Comparison of ENCODE assay signal across 1 cellular context in genomic region chr7:116726713-116727431, GRCh38.
TF ChIP-seq lines count a peak whose summit lies in the region.

No MANE protein-coding gene starts in this region.

TF ChIP-seq in endothelial cell of umbilical vein, 7 proteins besides CTCF, POLR2A, EP300 and RAD21:
- no peak for TF ChIP-seq POLR2AphosphoS5 (IDR thresholded peaks at IDR 0.05; ENCODE audit: insufficient read depth, low read depth, low read length)
- TF ChIP-seq GATA2 (IDR thresholded peaks at IDR 0.05; ENCODE audit: insufficient read depth, insufficient read length, low read depth, low read length): no peak
- no peak for TF ChIP-seq FOS (IDR thresholded peaks at IDR 0.05; ENCODE audit: borderline replicate concordance, insufficient read depth, low read length)
- no peak for TF ChIP-seq MYC (IDR thresholded peaks at IDR 0.05; ENCODE audit: low read depth, low read length)
- TF ChIP-seq MAX (IDR thresholded peaks at IDR 0.05; ENCODE audit: insufficient read depth, insufficient read length): no peak
- no peak for TF ChIP-seq JUN (IDR thresholded peaks at IDR 0.05; ENCODE audit: borderline replicate concordance, insufficient read depth, insufficient read length, low read depth)
- TF ChIP-seq EZH2 (IDR thresholded peaks at IDR 0.05; ENCODE audit: borderline replicate concordance, low read depth, low read length, severe bottlenecking): no peak
TF ChIP-seq in endothelial cell of umbilical vein: peak in this region for 0.
